Comparison of ENCODE assay signal across 8 cellular contexts in the genomic region with DNA sequence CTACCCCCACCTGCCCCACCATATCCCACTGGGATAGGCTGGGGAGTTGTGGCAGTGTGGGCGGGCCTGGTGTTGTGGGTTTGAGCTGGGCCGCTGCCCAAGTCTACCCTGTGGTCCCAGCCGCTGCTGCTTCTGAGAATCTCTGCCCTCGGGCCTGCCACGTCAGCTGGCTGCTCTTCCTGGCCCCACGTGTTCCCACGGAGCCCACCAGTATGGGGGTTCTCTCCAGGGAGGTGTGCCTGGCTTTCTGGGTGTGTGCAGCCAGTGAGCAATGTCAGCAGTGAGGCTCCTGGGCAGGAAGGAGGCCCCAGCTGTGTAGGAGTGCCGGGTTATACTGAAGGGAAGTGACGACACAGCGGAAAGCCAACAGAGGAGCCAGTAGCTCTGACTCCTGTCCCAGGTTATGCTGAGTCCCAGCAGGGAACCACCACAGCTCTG. TPM values are rescaled to one million over a fixed set of nuclear protein-coding genes. Genes with fewer than 3 reads are reported as not detected.
DNase-seq lines count a peak whose midpoint lies in the region; ATAC-seq, FAIRE-seq and TF ChIP-seq lines count a peak whose summit lies in the region.

No MANE protein-coding gene starts in this region.

- peak overlapping the region; percentile 83 for H3K4me3 Mint-ChIP-seq in CD4-positive, alpha-beta T cell
- peak overlapping the region; percentile 70 for H3K4me3 Mint-ChIP-seq in activated CD8-positive, alpha-beta T cell treated with anti-CD3 and anti-CD28 coated beads for 36 hours
- H3K4me3 Mint-ChIP-seq in nephron progenitor cell: peak overlapping the region; percentile 48

- peak overlapping the region; percentile 35 for H3K56ac ChIP-seq in H1 (replicated peaks; ENCODE audit: insufficient read length, low read depth, low read length)

- H3K23me2 ChIP-seq in H1 (ENCODE audit: low read depth, low read length): peaks cover 2% of the 10 kb centered on the region; the same call in 1 of the 2 replicates

- H3K23ac ChIP-seq in H1 (ENCODE audit: insufficient read length): no peak overlapping the region

- H3K18ac ChIP-seq in H1 (ENCODE audit: extremely low read depth, low read length): peak overlapping the region; percentile 84; the same call in 1 of the 2 replicates

- peaks cover 78% of the 10 kb centered on the region for H3K4me1 Mint-ChIP-seq in CD4-positive, alpha-beta T cell (ENCODE audit: low read depth)
- peaks cover 74% of the 10 kb centered on the region for H3K4me1 Mint-ChIP-seq in activated CD8-positive, alpha-beta T cell treated with anti-CD3 and anti-CD28 coated beads for 36 hours (ENCODE audit: low read depth)
- peaks cover 63% of the 10 kb centered on the region for H3K4me1 Mint-ChIP-seq in nephron progenitor cell

- peak; percentile 55 for TF ChIP-seq CTCF in CD4-positive, alpha-beta T cell (IDR thresholded peaks at IDR 0.05)
- peak; percentile 37 for TF ChIP-seq CTCF in activated CD8-positive, alpha-beta T cell treated with anti-CD3 and anti-CD28 coated beads for 36 hours (IDR thresholded peaks at IDR 0.05)
- TF ChIP-seq CTCF in H1 (IDR thresholded peaks at IDR 0.05; ENCODE audit: control extremely low read depth in 1 of 3, insufficient read depth in 1 of 3, low read depth in 1 of 3, low read length in 3 of 3) (no peak), nephron progenitor cell (IDR thresholded peaks at IDR 0.05) (peak; percentile 36)

- H3K36me3 ChIP-seq in MG63: peaks cover 5% of the 10 kb centered on the region; the same call in 1 of the 2 replicates
- peaks cover 0 to 3% (median 2%) of the 10 kb centered on the region in 4 experiments; a peak in 2 of 8 replicates for H3K36me3 ChIP-seq in H1 (ENCODE audit: control insufficient read depth in 2 of 4, insufficient read depth in 4 of 4, low read length in 3 of 4)
- peaks cover 0 to 39% (median 25%) of the 10 kb centered on the region in 5 donors for H3K36me3 ChIP-seq in subcutaneous abdominal adipose tissue (ENCODE audit: control insufficient read depth in 5 of 5, insufficient read depth in 5 of 5, low read length in 5 of 5)

- no peaks in the 10 kb centered on the region for H3K9me3 Mint-ChIP-seq in CD4-positive, alpha-beta T cell
- no peaks in the 10 kb centered on the region for H3K9me3 Mint-ChIP-seq in activated CD8-positive, alpha-beta T cell treated with anti-CD3 and anti-CD28 coated beads for 36 hours
- no peaks in the 10 kb centered on the region for H3K9me3 Mint-ChIP-seq in nephron progenitor cell

- H2BK20ac ChIP-seq in H1 (ENCODE audit: low read length): peak overlapping the region; percentile 18; the same call in 1 of the 2 replicates

- H3K27ac Mint-ChIP-seq in CD4-positive, alpha-beta T cell: peak overlapping the region; percentile 92
- H3K27ac Mint-ChIP-seq in activated CD8-positive, alpha-beta T cell treated with anti-CD3 and anti-CD28 coated beads for 36 hours: peak overlapping the region; percentile 95
- peak overlapping the region; percentile 99 for H3K27ac Mint-ChIP-seq in nephron progenitor cell

- H2AFZ ChIP-seq in H1 (ENCODE audit: low read length): no peak overlapping the region

- peaks cover 40% of the 10 kb centered on the region for H3K79me1 ChIP-seq in H1 (ENCODE audit: low read depth, low read length)

- FAIRE-seq in H1 (lab: Jason Lieb, UNC) (no peak), frontal cortex (lab: Jason Lieb, UNC) (no peak)

- H3K4me1 ChIP-seq in H1 (replicated peaks in 1 of 4; ENCODE audit: control insufficient read depth in 3 of 4, insufficient read depth in 4 of 4, low read length in 3 of 4): peaks cover 5 to 44% (median 37%) of the 10 kb centered on the region in 4 experiments
- peaks cover 38 to 98% (median 96%) of the 10 kb centered on the region in 5 donors for H3K4me1 ChIP-seq in subcutaneous abdominal adipose tissue (ENCODE audit: control insufficient read depth in 5 of 5, insufficient read depth in 5 of 5, low read length in 5 of 5)

- no peaks in the 10 kb centered on the region for H3K9me3 ChIP-seq in CD4-positive, alpha-beta T cell (ENCODE audit: control insufficient read depth, low read length)
- H3K9me3 ChIP-seq in MG63: no peaks in the 10 kb centered on the region
- H3K9me3 ChIP-seq in H1 (ENCODE audit: insufficient read depth in 2 of 2, low read depth in 1 of 2, low read length in 1 of 2): no peaks in the 10 kb centered on the region
- no peaks in the 10 kb centered on the region for H3K9me3 ChIP-seq in subcutaneous abdominal adipose tissue (ENCODE audit: control insufficient read depth in 5 of 5, low read length in 5 of 5)

- no peak for TF ChIP-seq RAD21 in H1 (IDR thresholded peaks at IDR 0.05 in 1 of 2, conservative IDR thresholded peaks at IDR 0.05 in 1 of 2; ENCODE audit: low read depth in 2 of 2, low read length in 2 of 2)

- intact Hi-C loops in CD4-positive, alpha-beta T cell (cut with DNase I, micrococcal nuclease): loop anchor here (1.0 to 2.0 kb wide), 6 partner anchors 8 to 54 kb away; no protein-coding TSS in a partner anchor
- intact Hi-C loops in activated CD8-positive, alpha-beta T cell treated with anti-CD3 and anti-CD28 coated beads for 36 hours (cut with micrococcal nuclease): loop anchor here (2.0 kb wide), 1 partner anchor 20 kb away; no protein-coding TSS in a partner anchor

- peak; percentile 86 for ATAC-seq in CD4-positive, alpha-beta T cell (ENCODE audit: poor library complexity)
- peak; percentile 60 for ATAC-seq in GM21723 (IDR thresholded peaks at IDR 0.05; ENCODE audit: unreplicated experiment)
- peak; percentile 84 for ATAC-seq in activated CD8-positive, alpha-beta T cell treated with anti-CD3 and anti-CD28 coated beads for 36 hours

- TF ChIP-seq POLR2A in H1 (IDR thresholded peaks at IDR 0.05; ENCODE audit: control extremely low read depth in 1 of 2, low read depth in 2 of 2, low read length in 2 of 2): no peak

- no peak for TF ChIP-seq EP300 in H1 (IDR thresholded peaks at IDR 0.05; ENCODE audit: borderline replicate concordance in 1 of 2, low read depth in 2 of 2, low read length in 2 of 2)

- DNase-seq in CD4-positive, alpha-beta T cell: peak; percentile 60 to 81 (median 70)
- DNase-seq in MG63 (peak; percentile 93), H1 (ENCODE audit: low read depth in 1 of 2, low spot score in 2 of 2) (no peak), nephron progenitor cell (no peak), frontal cortex (ENCODE audit: low spot score in 2 of 2) (no peak)
- DNase-seq in activated CD8-positive, alpha-beta T cell treated with anti-CD3 and anti-CD28 coated beads for 36 hours: peak; percentile 97

- H3K27me3 Mint-ChIP-seq in CD4-positive, alpha-beta T cell: no peaks in the 10 kb centered on the region
- H3K27me3 Mint-ChIP-seq in activated CD8-positive, alpha-beta T cell treated with anti-CD3 and anti-CD28 coated beads for 36 hours: no peaks in the 10 kb centered on the region
- no peaks in the 10 kb centered on the region for H3K27me3 Mint-ChIP-seq in nephron progenitor cell (ENCODE audit: low read depth, poor library complexity)

- 56% methylated on average over 8 of the region's 10 CpGs; no CpG with 5 or more reads in 1 of the 2 experiments for WGBS in H1 (ENCODE audit: extremely low coverage in 1 of 2, insufficient coverage in 1 of 2, insufficient read length in 1 of 2, insufficient replicate concordance in 2 of 2, low coverage in 1 of 2, low lambda C conversion rate in 2 of 2, missing lambda C conversion rate in 1 of 2), 2 experiments

- H2BK15ac ChIP-seq in H1 (ENCODE audit: low read length): peak overlapping the region; percentile 98; the same call in 1 of the 2 replicates

- H3K27me3 ChIP-seq in CD4-positive, alpha-beta T cell (ENCODE audit: control insufficient read depth, insufficient read depth, low read length): no peaks in the 10 kb centered on the region
- H3K27me3 ChIP-seq in MG63 (no peaks in the 10 kb centered on the region), H1 (replicated peaks in 1 of 4; ENCODE audit: control insufficient read depth in 3 of 4, extremely low read depth in 1 of 4, insufficient read depth in 3 of 4, low read length in 3 of 4) (no peaks in the 10 kb centered on the region), subcutaneous abdominal adipose tissue (ENCODE audit: control insufficient read depth in 5 of 5, insufficient read depth in 4 of 5, low read length in 5 of 5) (no peaks in the 10 kb centered on the region)

- peaks cover 21 to 90% of the 10 kb centered on the region in 2 experiments for H3K79me2 ChIP-seq in H1 (ENCODE audit: control insufficient read depth in 1 of 2, insufficient read depth in 2 of 2, low read length in 2 of 2)

- peak overlapping the region in 1 of 2 experiments; percentile 60; a peak in 2 of 4 replicates for H3K4me2 ChIP-seq in H1 (ENCODE audit: insufficient read depth in 1 of 2, low read depth in 2 of 2, low read length in 2 of 2)

- H2BK5ac ChIP-seq in H1 (ENCODE audit: low read depth, low read length): peak overlapping the region; percentile 96

- no peak overlapping the region for H3K14ac ChIP-seq in H1 (ENCODE audit: insufficient read length)

- peaks cover 46% of the 10 kb centered on the region for H3K36me3 Mint-ChIP-seq in CD4-positive, alpha-beta T cell (ENCODE audit: low read depth)
- peaks cover 22% of the 10 kb centered on the region for H3K36me3 Mint-ChIP-seq in activated CD8-positive, alpha-beta T cell treated with anti-CD3 and anti-CD28 coated beads for 36 hours (ENCODE audit: low read depth)
- peaks cover 4% of the 10 kb centered on the region for H3K36me3 Mint-ChIP-seq in nephron progenitor cell (ENCODE audit: low read depth)

- POLR2A ChIA-PET in CD4-positive, alpha-beta T cell (lab: Charles Lee): interaction anchor here (0.9 to 7.4 kb wide), 15 partner anchors 9 to 104 kb away, joined by 3 to 60 read pairs (median 8); a partner anchor contains a TSS
- POLR2A ChIA-PET in activated CD8-positive, alpha-beta T cell treated with anti-CD3 and anti-CD28 coated beads for 36 hours (lab: Charles Lee): interaction anchor here (0.7 to 3.1 kb wide), 13 partner anchors 10 to 124 kb away, joined by 3 to 29 read pairs (median 4); a partner anchor contains a TSS
- POLR2A ChIA-PET in H1 (lab: Charles Lee; ENCODE audit: partially characterized antibody): interaction anchor here (0.6 to 3.5 kb wide), 15 partner anchors 8 to 281 kb away, joined by 3 to 17 read pairs (median 4); a partner anchor contains a TSS

- H3K9ac ChIP-seq in H1 (replicated peaks in 1 of 4; ENCODE audit: extremely low read depth in 1 of 4, low read depth in 3 of 4, low read length in 3 of 4): peak overlapping the region in 2 of 4 experiments; percentile 34 to 38; a peak in 3 of 7 replicates
- peak overlapping the region in 3 of 5 donors; percentile 61 to 83 (median 63) for H3K9ac ChIP-seq in subcutaneous abdominal adipose tissue (ENCODE audit: low read length in 5 of 5)

- peak overlapping the region; percentile 92; the same call in 1 of the 2 replicates for H2BK12ac ChIP-seq in H1 (ENCODE audit: low read depth, low read length)

- H4K91ac ChIP-seq in H1 (replicated peaks; ENCODE audit: insufficient read length, low read length): peak overlapping the region; percentile 86

- peak overlapping the region; percentile 29; the same call in 1 of the 2 replicates for H2AK5ac ChIP-seq in H1 (ENCODE audit: low read depth, low read length)

- CTCF ChIA-PET in CD4-positive, alpha-beta T cell (lab: Charles Lee): interaction anchor here (0.6 to 5.9 kb wide), 14 partner anchors 8 to 77 kb away, joined by 3 to 71 read pairs (median 6); a partner anchor contains a TSS
- CTCF ChIA-PET in activated CD8-positive, alpha-beta T cell treated with anti-CD3 and anti-CD28 coated beads for 36 hours (lab: Charles Lee): interaction anchor here (0.6 to 8.0 kb wide), 37 partner anchors 11 to 152 kb away, joined by 3 to 239 read pairs (median 5); a partner anchor contains a TSS
- CTCF ChIA-PET in H1 (lab: Charles Lee; ENCODE audit: partially characterized antibody): interaction anchor here (0.6 to 53.5 kb wide), 34 partner anchors 11 to 443 kb away, joined by 3 to 2149 read pairs (median 4); a partner anchor contains a TSS

- peak overlapping the region; percentile 90 for H3K27ac ChIP-seq in CD4-positive, alpha-beta T cell (ENCODE audit: low read depth, low read length)
- H3K27ac ChIP-seq in H1 (ENCODE audit: low read depth, low read length) (peak overlapping the region; percentile 53; the same call in 1 of the 2 replicates), subcutaneous abdominal adipose tissue (ENCODE audit: low read depth, low read length) (peak overlapping the region; percentile 92)

- peak overlapping the region; percentile 38 for H2BK120ac ChIP-seq in H1 (replicated peaks; ENCODE audit: low read depth, low read length)

- peak overlapping the region; percentile 88 for H3K4ac ChIP-seq in H1 (replicated peaks; ENCODE audit: insufficient read length, low read depth, low read length)

- H3K4me3 ChIP-seq in MG63 (peak overlapping the region; percentile 35), H1 (ENCODE audit: extremely low read depth in 1 of 4, insufficient read depth in 2 of 4, low read depth in 3 of 4, low read length in 4 of 4) (peak overlapping the region in 2 of 4 experiments; percentile 10 to 27; a peak in 2 of 8 replicates), subcutaneous abdominal adipose tissue (ENCODE audit: low read depth in 1 of 5, low read length in 5 of 5) (peak overlapping the region in 3 of 5 donors; percentile 51 to 64 (median 60))

- peak overlapping the region; percentile 58; the same call in 1 of the 2 replicates for H4K8ac ChIP-seq in H1 (ENCODE audit: extremely low read depth, insufficient read depth, low read length)

- H4K5ac ChIP-seq in H1 (ENCODE audit: insufficient read length, low read depth, low read length): peak overlapping the region; percentile 39

- H4K20me1 ChIP-seq in H1 (replicated peaks in 1 of 2; ENCODE audit: control insufficient read depth in 1 of 2, insufficient read depth in 2 of 2, low read length in 2 of 2): peaks cover 18 to 38% of the 10 kb centered on the region in 2 experiments

RNA-seq across cellular contexts. Expression of a gene that starts 10.5 kb away (rescaled TPM):
- total RNA-seq in CD4-positive, alpha-beta T cell: 100 to 1,000 TPM; 204 to 217 TPM
- total RNA-seq in MG63 (2014; rRNA removed; shearing (Covaris generic); ENCODE audit: low replicate concordance): 73.9 and 114 TPM in 2 replicates
- total RNA-seq in activated CD8-positive, alpha-beta T cell treated with anti-CD3 and anti-CD28 coated beads for 36 hours: 100 to 1,000 TPM; 238 to 242 TPM
- 168 and 169 TPM in 2 replicates for total RNA-seq in H1 (2021; fragmentation: NEBNext Ultra II Directional; extraction: Animal tissue kit (Norgen Biotek cat#: 25700))
- 516 and 539 TPM in 2 replicates for polyA plus RNA-seq in H1 (2011; rRNA removed)
- 378 TPM for polyA plus RNA-seq in H1 (2011; cell fraction: cytosol; rRNA removed)
- polyA plus RNA-seq in H1 (2011; cell fraction: nucleus; rRNA removed): 319 TPM
- 135 to 260 TPM (median 228 TPM) in 4 replicates for polyA plus RNA-seq in H1 (2012, experiment 1 of 2)
- 195 TPM for polyA plus RNA-seq in H1 (2012, experiment 2 of 2)
- polyA plus RNA-seq in H1 (2013, experiment 1 of 2): 215 TPM
- polyA plus RNA-seq in H1 (2013, experiment 2 of 2): 242 TPM
- polyA minus RNA-seq in H1 (2011; rRNA and poly(A)+ RNA removed): 310 and 337 TPM in 2 replicates
- polyA minus RNA-seq in H1 (2011; cell fraction: cytosol; rRNA and poly(A)+ RNA removed): 106 TPM
- 98.5 TPM for polyA minus RNA-seq in H1 (2011; cell fraction: nucleus; rRNA and poly(A)+ RNA removed)
- total RNA-seq in frontal cortex: 97.0 TPM

RNA-seq across cellular contexts. Expression of a gene that starts 22.4 kb away (rescaled TPM):
- 1 to 10 TPM; 1.9 to 2.0 TPM for total RNA-seq in CD4-positive, alpha-beta T cell
- 9.7 and 13.4 TPM in 2 replicates for total RNA-seq in MG63 (2014; rRNA removed; shearing (Covaris generic); ENCODE audit: low replicate concordance)
- 1 to 10 TPM; 1.6 to 2.3 TPM for total RNA-seq in activated CD8-positive, alpha-beta T cell treated with anti-CD3 and anti-CD28 coated beads for 36 hours
- total RNA-seq in H1 (2021; fragmentation: NEBNext Ultra II Directional; extraction: Animal tissue kit (Norgen Biotek cat#: 25700)): 4.7 and 4.8 TPM in 2 replicates
- polyA plus RNA-seq in H1 (2011; rRNA removed): 3.0 and 7.1 TPM in 2 replicates
- polyA plus RNA-seq in H1 (2011; cell fraction: cytosol; rRNA removed): 7.4 TPM
- 37.5 TPM for polyA plus RNA-seq in H1 (2011; cell fraction: nucleus; rRNA removed)
- polyA plus RNA-seq in H1 (2012, experiment 1 of 2): 3.1 to 6.7 TPM (median 5.4 TPM) in 4 replicates
- polyA plus RNA-seq in H1 (2012, experiment 2 of 2): 2.1 TPM
- polyA plus RNA-seq in H1 (2013, experiment 1 of 2): 2.4 TPM
- 2.4 TPM for polyA plus RNA-seq in H1 (2013, experiment 2 of 2)
- 1.2 and 1.4 TPM in 2 replicates for polyA minus RNA-seq in H1 (2011; rRNA and poly(A)+ RNA removed)
- 9.0 TPM for polyA minus RNA-seq in H1 (2011; cell fraction: cytosol; rRNA and poly(A)+ RNA removed)
- 6.6 TPM for polyA minus RNA-seq in H1 (2011; cell fraction: nucleus; rRNA and poly(A)+ RNA removed)
- 2.4 TPM for total RNA-seq in frontal cortex

RNA-seq across cellular contexts. Expression of a gene that starts 32.4 kb away (rescaled TPM):
- under 1 TPM in 1 of 2 experiments, not detected in 1; 0.22 TPM for total RNA-seq in CD4-positive, alpha-beta T cell
- not detected in 2 replicates for total RNA-seq in MG63 (2014; rRNA removed; shearing (Covaris generic); ENCODE audit: low replicate concordance)
- total RNA-seq in activated CD8-positive, alpha-beta T cell treated with anti-CD3 and anti-CD28 coated beads for 36 hours: not detected
- total RNA-seq in H1 (2021; fragmentation: NEBNext Ultra II Directional; extraction: Animal tissue kit (Norgen Biotek cat#: 25700)): 0.57 and 0.58 TPM in 2 replicates
- polyA plus RNA-seq in H1 (2011; rRNA removed): 0.68 and 0.94 TPM in 2 replicates
- polyA plus RNA-seq in H1 (2011; cell fraction: cytosol; rRNA removed): 0.74 TPM
- 1.1 TPM for polyA plus RNA-seq in H1 (2011; cell fraction: nucleus; rRNA removed)
- 0.37 to 0.74 TPM (median 0.57 TPM) in 4 replicates for polyA plus RNA-seq in H1 (2012, experiment 1 of 2)
- 0.38 TPM for polyA plus RNA-seq in H1 (2012, experiment 2 of 2)
- 0.20 TPM for polyA plus RNA-seq in H1 (2013, experiment 1 of 2)
- 0.15 TPM for polyA plus RNA-seq in H1 (2013, experiment 2 of 2)
- polyA minus RNA-seq in H1 (2011; rRNA and poly(A)+ RNA removed): 0.63 and 0.69 TPM in 2 replicates
- not detected for polyA minus RNA-seq in H1 (2011; cell fraction: cytosol; rRNA and poly(A)+ RNA removed)
- polyA minus RNA-seq in H1 (2011; cell fraction: nucleus; rRNA and poly(A)+ RNA removed): not detected
- 0.82 TPM for total RNA-seq in frontal cortex

RNA-seq across cellular contexts. Expression of a gene that starts 41.5 kb away (rescaled TPM):
- total RNA-seq in CD4-positive, alpha-beta T cell: 1 to 10 TPM; 1.0 to 1.1 TPM
- total RNA-seq in MG63 (2014; rRNA removed; shearing (Covaris generic); ENCODE audit: low replicate concordance): not detected in 2 replicates
- total RNA-seq in activated CD8-positive, alpha-beta T cell treated with anti-CD3 and anti-CD28 coated beads for 36 hours: under 1 TPM in 1 of 2 experiments, not detected in 1; 0.22 TPM
- total RNA-seq in H1 (2021; fragmentation: NEBNext Ultra II Directional; extraction: Animal tissue kit (Norgen Biotek cat#: 25700)): 0.57 and 1.2 TPM in 2 replicates
- polyA plus RNA-seq in H1 (2011; rRNA removed): 3.7 and 4.7 TPM in 2 replicates
- 2.0 TPM for polyA plus RNA-seq in H1 (2011; cell fraction: cytosol; rRNA removed)
- polyA plus RNA-seq in H1 (2011; cell fraction: nucleus; rRNA removed): 10.8 TPM
- 0.87 to 1.5 TPM (median 1.1 TPM) in 4 replicates for polyA plus RNA-seq in H1 (2012, experiment 1 of 2)
- 0.85 TPM for polyA plus RNA-seq in H1 (2012, experiment 2 of 2)
- polyA plus RNA-seq in H1 (2013, experiment 1 of 2): 1.2 TPM
- polyA plus RNA-seq in H1 (2013, experiment 2 of 2): 1.0 TPM
- polyA minus RNA-seq in H1 (2011; rRNA and poly(A)+ RNA removed): 1.5 and 2.5 TPM in 2 replicates
- polyA minus RNA-seq in H1 (2011; cell fraction: cytosol; rRNA and poly(A)+ RNA removed): 0.88 TPM
- 1.9 TPM for polyA minus RNA-seq in H1 (2011; cell fraction: nucleus; rRNA and poly(A)+ RNA removed)
- 2.0 TPM for total RNA-seq in frontal cortex

RNA-seq across cellular contexts. Expression of a gene that starts 45.7 kb away (rescaled TPM):
- 10 to 100 TPM; 30.0 to 30.4 TPM for total RNA-seq in CD4-positive, alpha-beta T cell
- 87.8 and 101 TPM in 2 replicates for total RNA-seq in MG63 (2014; rRNA removed; shearing (Covaris generic); ENCODE audit: low replicate concordance)
- 100 to 1,000 TPM; 132 to 133 TPM for total RNA-seq in activated CD8-positive, alpha-beta T cell treated with anti-CD3 and anti-CD28 coated beads for 36 hours
- total RNA-seq in H1 (2021; fragmentation: NEBNext Ultra II Directional; extraction: Animal tissue kit (Norgen Biotek cat#: 25700)): 88.8 and 97.8 TPM in 2 replicates
- polyA plus RNA-seq in H1 (2011; rRNA removed): 76.7 and 123 TPM in 2 replicates
- polyA plus RNA-seq in H1 (2011; cell fraction: cytosol; rRNA removed): 76.7 TPM
- polyA plus RNA-seq in H1 (2011; cell fraction: nucleus; rRNA removed): 310 TPM
- 72.6 to 93.2 TPM (median 89.6 TPM) in 4 replicates for polyA plus RNA-seq in H1 (2012, experiment 1 of 2)
- 133 TPM for polyA plus RNA-seq in H1 (2012, experiment 2 of 2)
- 61.4 TPM for polyA plus RNA-seq in H1 (2013, experiment 1 of 2)
- 54.6 TPM for polyA plus RNA-seq in H1 (2013, experiment 2 of 2)
- 47.8 and 50.1 TPM in 2 replicates for polyA minus RNA-seq in H1 (2011; rRNA and poly(A)+ RNA removed)
- 33.3 TPM for polyA minus RNA-seq in H1 (2011; cell fraction: cytosol; rRNA and poly(A)+ RNA removed)
- 86.7 TPM for polyA minus RNA-seq in H1 (2011; cell fraction: nucleus; rRNA and poly(A)+ RNA removed)
- total RNA-seq in frontal cortex: 17.9 TPM

Comparison
In these comparisons a context has a peak if more than half of its experiments do, and no peak if none do; other contexts are left out.
1. DNase-seq: peak in CD4-positive, alpha-beta T cell (10 of 10), MG63 (single experiment) and activated CD8-positive, alpha-beta T cell treated with anti-CD3 and anti-CD28 coated beads for 36 hours (single experiment); none in H1 (0 of 2), nephron progenitor cell (single experiment) and frontal cortex (0 of 2).
2. CTCF ChIP-seq: peak in CD4-positive, alpha-beta T cell (single experiment), activated CD8-positive, alpha-beta T cell treated with anti-CD3 and anti-CD28 coated beads for 36 hours (single experiment) and nephron progenitor cell (single experiment); none in H1 (0 of 3).
3. Peak in every context shown above with its lines, with median percentiles within 50 percentile points of each other: ATAC-seq, H3K27ac ChIP-seq, H3K27ac Mint-ChIP-seq and H3K4me3 Mint-ChIP-seq.